Comparison of ENCODE assay signal across 8 cellular contexts in genomic region chr9:129080608-129081387, GRCh38. TPM values are rescaled to one million over a fixed set of nuclear protein-coding genes. Genes with fewer than 3 reads are reported as not detected.
A peak's percentile ranks its signal among the peaks of the same experiment; 100 is the strongest.
DNase-seq lines count a peak whose midpoint lies in the region; ATAC-seq, FAIRE-seq and TF ChIP-seq lines count a peak whose summit lies in the region.

A gene with protein sequence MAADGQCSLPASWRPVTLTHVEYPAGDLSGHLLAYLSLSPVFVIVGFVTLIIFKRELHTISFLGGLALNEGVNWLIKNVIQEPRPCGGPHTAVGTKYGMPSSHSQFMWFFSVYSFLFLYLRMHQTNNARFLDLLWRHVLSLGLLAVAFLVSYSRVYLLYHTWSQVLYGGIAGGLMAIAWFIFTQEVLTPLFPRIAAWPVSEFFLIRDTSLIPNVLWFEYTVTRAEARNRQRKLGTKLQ (plus strand): TSS chr9:129081111. CDS start chr9:129081132, 21 bp downstream.

- H3K9me3 Mint-ChIP-seq in activated T-cell treated with anti-CD3 and anti-CD28 coated beads, Interleukin-2, amount 50 U/mL, for 72 hours: no peaks in the 10 kb centered on the region

- peaks cover 34% of the 10 kb centered on the region for H3K4me1 Mint-ChIP-seq in activated T-cell treated with anti-CD3 and anti-CD28 coated beads, Interleukin-2, amount 50 U/mL, for 72 hours (ENCODE audit: low read depth)

- peaks cover 16% of the 10 kb centered on the region for H3K36me3 ChIP-seq in KOPT-K1 (ENCODE audit: insufficient read depth, low read length)
- peaks cover 2 to 16% (median 15%) of the 10 kb centered on the region in 4 donors for H3K36me3 ChIP-seq in esophagus muscularis mucosa
- peaks cover 7 to 11% of the 10 kb centered on the region in 2 donors for H3K36me3 ChIP-seq in muscle layer of duodenum (ENCODE audit: control insufficient read depth in 1 of 2, insufficient read depth in 2 of 2, low read length in 2 of 2)

- intact Hi-C loops in esophagus muscularis mucosa (cut with DNase I): no loop called here

- H3K27me3 ChIP-seq in esophagus muscularis mucosa (no peaks in the 10 kb centered on the region), muscle layer of duodenum (ENCODE audit: low read depth, low read length) (no peaks in the 10 kb centered on the region)

- H3K4me3 Mint-ChIP-seq in activated T-cell treated with anti-CD3 and anti-CD28 coated beads, Interleukin-2, amount 50 U/mL, for 72 hours: peak within 1 kb of the TSS; percentile 95 to 98

- H3K4me3 ChIP-seq in esophagus muscularis mucosa: peak within 1 kb of the TSS; percentile 68 to 88 (median 74)
- peak within 1 kb of the TSS; percentile 84 to 92 for H3K4me3 ChIP-seq in muscle layer of duodenum (ENCODE audit: low read depth in 1 of 2, low read length in 2 of 2)

- H3K27ac ChIP-seq in KOPT-K1 (ENCODE audit: low read depth, low read length, poor library complexity, severe bottlenecking): peak within 1 kb of the TSS; percentile 70
- peak within 1 kb of the TSS; percentile 75 to 88 (median 81) for H3K27ac ChIP-seq in esophagus muscularis mucosa (replicated peaks in 1 of 4)
- H3K27ac ChIP-seq in muscle layer of duodenum (ENCODE audit: low read length): peak within 1 kb of the TSS; percentile 51

- 0% methylated on average over 17 of the region's 70 CpGs for WGBS in esophagus muscularis mucosa

- H3K9me3 ChIP-seq in KOPT-K1 (ENCODE audit: insufficient read depth, low read length, poor library complexity, severe bottlenecking) (no peaks in the 10 kb centered on the region), esophagus muscularis mucosa (no peaks in the 10 kb centered on the region), muscle layer of duodenum (ENCODE audit: control insufficient read depth in 1 of 2, low read length in 2 of 2) (no peaks in the 10 kb centered on the region)

- DNase-seq in DMS79 (lab: John Stamatoyannopoulos, UW): peak; percentile 98
- DNase-seq in RCC 7860 (ENCODE audit: low spot score): peak; percentile 98
- DNase-seq in activated T-cell treated with anti-CD3 and anti-CD28 coated beads, Interleukin-2, amount 50 U/mL, for 72 hours: peak; percentile 99
- DNase-seq in esophagus muscularis mucosa (ENCODE audit: extremely low spot score): peak; percentile 100
- peak; percentile 98 to 99 for DNase-seq in stimulated activated CD8-positive, alpha-beta memory T cell treated with anti-CD3 and anti-CD28 coated beads, Interleukin-7, amount 100 ng/mL, for 4 hours (ENCODE audit: low read depth in 2 of 2)

- peak; percentile 94 for ATAC-seq in GM21786 (IDR thresholded peaks at IDR 0.05; ENCODE audit: unreplicated experiment)
- ATAC-seq in activated T-cell treated with anti-CD3 and anti-CD28 coated beads, Interleukin-2, amount 50 U/mL, for 72 hours (replicated peaks in 1 of 2): peak; percentile 96 to 97

- TF ChIP-seq EP300 in esophagus muscularis mucosa (IDR thresholded peaks at IDR 0.05): no peak

- peaks cover 11 to 37% (median 23%) of the 10 kb centered on the region in 4 donors for H3K4me1 ChIP-seq in esophagus muscularis mucosa
- H3K4me1 ChIP-seq in muscle layer of duodenum (ENCODE audit: control insufficient read depth in 1 of 2, insufficient read depth in 2 of 2, low read length in 2 of 2): peaks cover 5 to 21% of the 10 kb centered on the region in 2 donors

- peak within 1 kb of the TSS; percentile 83 for H3K27ac Mint-ChIP-seq in activated T-cell treated with anti-CD3 and anti-CD28 coated beads, Interleukin-2, amount 50 U/mL, for 72 hours

- no peaks in the 10 kb centered on the region for H3K36me3 Mint-ChIP-seq in activated T-cell treated with anti-CD3 and anti-CD28 coated beads, Interleukin-2, amount 50 U/mL, for 72 hours (ENCODE audit: insufficient read depth in 2 of 2)

- FAIRE-seq in RCC 7860 (lab: Jason Lieb, UNC): peak; percentile 87

- no peaks in the 10 kb centered on the region for H3K27me3 Mint-ChIP-seq in activated T-cell treated with anti-CD3 and anti-CD28 coated beads, Interleukin-2, amount 50 U/mL, for 72 hours (ENCODE audit: low read depth)

- peak in 1 of 3 experiments; percentile 43 for TF ChIP-seq CTCF in esophagus muscularis mucosa (IDR thresholded peaks at IDR 0.05)

- peak; percentile 44 for TF ChIP-seq POLR2A in esophagus muscularis mucosa (IDR thresholded peaks at IDR 0.05; ENCODE audit: low read depth)

RNA-seq across cellular contexts. Expression of the gene that starts here (rescaled TPM):
- total RNA-seq in activated T-cell treated with anti-CD3 and anti-CD28 coated beads, Interleukin-2, amount 50 U/mL, for 72 hours: 10 to 100 TPM; 17.1 to 22.3 TPM
- total RNA-seq in esophagus muscularis mucosa: 1 to 10 TPM; 3.0 to 5.5 (median 4.3) TPM

Comparison
In these comparisons a context has a peak if more than half of its experiments do, and no peak if none do; other contexts are left out.
1. Peak in every context shown above with its lines: DNase-seq, ATAC-seq, H3K4me3 ChIP-seq and H3K27ac ChIP-seq.